ENCODE assay signal across 18 cellular contexts in the genomic region with DNA sequence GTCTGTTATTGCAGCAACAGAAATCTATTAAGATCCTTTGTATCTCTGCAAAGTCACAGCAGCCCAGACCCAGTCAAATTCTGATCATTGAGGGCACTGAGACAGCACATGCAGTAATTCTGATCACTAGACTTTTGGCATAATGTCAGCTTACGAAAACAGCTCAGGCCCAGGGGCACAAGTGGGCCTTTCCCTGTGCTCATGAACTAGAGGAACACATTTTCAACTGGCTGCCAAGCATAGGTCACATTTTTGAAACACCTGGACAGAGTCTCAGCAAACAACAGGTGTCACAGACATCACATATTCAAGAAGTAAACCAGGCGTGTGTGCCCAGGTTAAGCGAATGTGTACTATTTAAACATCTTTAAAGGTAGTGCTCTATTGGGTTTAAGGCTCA. TPM values are rescaled to one million over a fixed set of nuclear protein-coding genes. Genes with fewer than 3 reads are reported as not detected.
DNase-seq lines count a peak whose midpoint lies in the region; ATAC-seq and TF ChIP-seq lines count a peak whose summit lies in the region.
"Had no signal": no experiment of that assay in that cellular context is flagged by ENCODE, and none has a peak within 500 bp of the region (broad histone marks: within the 10 kb centered on the region; RNA-seq: fewer than 3 reads in every experiment).

No MANE protein-coding gene starts in this region.

- H3K4me1 ChIP-seq in CD8-positive, alpha-beta T cell (ENCODE audit: insufficient read depth, low read length): peaks cover 72% of the 10 kb centered on the region
- H3K4me1 ChIP-seq in upper lobe of right lung: no peaks in the 10 kb centered on the region
- no peaks in the 10 kb centered on the region for H3K4me1 ChIP-seq in breast epithelium

- no peaks in the 10 kb centered on the region for H3K36me3 ChIP-seq in CD8-positive, alpha-beta T cell (ENCODE audit: insufficient read depth, low read length)
- H3K36me3 ChIP-seq in upper lobe of right lung (no peaks in the 10 kb centered on the region), breast epithelium (no peaks in the 10 kb centered on the region)

- H3K27me3 ChIP-seq in CD8-positive, alpha-beta T cell (ENCODE audit: insufficient read depth, low read length): no peaks in the 10 kb centered on the region
- H3K27me3 ChIP-seq in upper lobe of right lung (no peaks in the 10 kb centered on the region), breast epithelium (no peaks in the 10 kb centered on the region)
- H3K27me3 ChIP-seq: MG63 had no signal

- no peak for TF ChIP-seq CTCF in CD8-positive, alpha-beta T cell (IDR thresholded peaks at IDR 0.05)
- TF ChIP-seq CTCF in activated B cell treated with CpG ODN at 0.5 μM for 24 hours (IDR thresholded peaks at IDR 0.05) (no peak), upper lobe of right lung (IDR thresholded peaks at IDR 0.05) (no peak), breast epithelium (IDR thresholded peaks at IDR 0.05) (no peak)

- POLR2A ChIA-PET in CD8-positive, alpha-beta T cell (lab: Charles Lee): no interaction called here
- POLR2A ChIA-PET in activated B cell treated with CpG ODN at 0.5 μM for 24 hours (lab: Charles Lee): interaction anchor here (1.0 kb wide), 1 partner anchor 13 kb away, joined by 3 read pairs; no protein-coding TSS in a partner anchor

- intact Hi-C loops in CD8-positive, alpha-beta T cell (cut with DNase I, micrococcal nuclease): loop anchor here in 1 of 2 experiments (10.0 kb wide), 1 partner anchor 1766 kb away; the partner anchor contains the start of gene IRS1
- intact Hi-C loops in activated B cell treated with CpG ODN at 0.5 μM for 24 hours (cut with micrococcal nuclease): no loop called here
- intact Hi-C loops in upper lobe of right lung (cut with DNase I): no loop called here
- intact Hi-C loops in breast epithelium (cut with DNase I; ENCODE audit: low total_unique reads): no loop called here

- no peak for ATAC-seq in CD8-positive, alpha-beta T cell
- ATAC-seq in activated B cell treated with CpG ODN at 0.5 μM for 24 hours (ENCODE audit: low read depth): peak; percentile 43
- peak; percentile 16 for ATAC-seq in stimulated activated memory B cell treated with anti-CD40 and anti-IgM and Interleukin-4, amounts not matched to agents 10 μg/mL and 1 μg/mL and 100 μg/mL, for 72 hours
- ATAC-seq in upper lobe of right lung: no peak
- ATAC-seq: Panc1, Right ventricle myocardium inferior had no signal

- CTCF ChIA-PET in CD8-positive, alpha-beta T cell (lab: Charles Lee): interaction anchor here (1.1 to 1.6 kb wide), 2 partner anchors 13 to 26 kb away, joined by 4 read pairs; no protein-coding TSS in a partner anchor
- CTCF ChIA-PET in activated B cell treated with CpG ODN at 0.5 μM for 24 hours (lab: Charles Lee): no interaction called here

- H3K27ac Mint-ChIP-seq in activated T-cell treated with anti-CD3 and anti-CD28 coated beads, Interleukin-2, amount 50 U/mL, for 24 hours: peak overlapping the region; percentile 63
- H3K27ac Mint-ChIP-seq in CD8-positive, alpha-beta T cell: peak overlapping the region; percentile 45
- H3K27ac Mint-ChIP-seq in activated B cell treated with CpG ODN at 0.5 μM for 24 hours: peak overlapping the region; percentile 63
- H3K27ac Mint-ChIP-seq in stimulated activated memory B cell treated with anti-CD40 and anti-IgM and Interleukin-4, amounts not matched to agents 10 μg/mL and 1 μg/mL and 100 μg/mL, for 72 hours: no peak overlapping the region

- H3K4me1 Mint-ChIP-seq in activated T-cell treated with anti-CD3 and anti-CD28 coated beads, Interleukin-2, amount 50 U/mL, for 24 hours (ENCODE audit: low read depth): peaks cover 82% of the 10 kb centered on the region
- peaks cover 88% of the 10 kb centered on the region for H3K4me1 Mint-ChIP-seq in CD8-positive, alpha-beta T cell (ENCODE audit: low read depth)
- peaks cover 55% of the 10 kb centered on the region for H3K4me1 Mint-ChIP-seq in activated B cell treated with CpG ODN at 0.5 μM for 24 hours
- peaks cover 54% of the 10 kb centered on the region for H3K4me1 Mint-ChIP-seq in stimulated activated memory B cell treated with anti-CD40 and anti-IgM and Interleukin-4, amounts not matched to agents 10 μg/mL and 1 μg/mL and 100 μg/mL, for 72 hours

- H3K36me3 Mint-ChIP-seq in activated T-cell treated with anti-CD3 and anti-CD28 coated beads, Interleukin-2, amount 50 U/mL, for 24 hours (ENCODE audit: low read depth): peaks cover 39% of the 10 kb centered on the region
- H3K36me3 Mint-ChIP-seq in CD8-positive, alpha-beta T cell: peaks cover 19% of the 10 kb centered on the region
- peaks cover 6% of the 10 kb centered on the region for H3K36me3 Mint-ChIP-seq in activated B cell treated with CpG ODN at 0.5 μM for 24 hours (ENCODE audit: low read depth)
- H3K36me3 Mint-ChIP-seq in stimulated activated memory B cell treated with anti-CD40 and anti-IgM and Interleukin-4, amounts not matched to agents 10 μg/mL and 1 μg/mL and 100 μg/mL, for 72 hours: peaks cover 52% of the 10 kb centered on the region

- TF ChIP-seq POLR2A in breast epithelium (IDR thresholded peaks at IDR 0.05): no peak

- no peak overlapping the region for H3K4me3 ChIP-seq in CD8-positive, alpha-beta T cell (ENCODE audit: low read depth, low read length)
- H3K4me3 ChIP-seq in upper lobe of right lung (no peak overlapping the region), breast epithelium (no peak overlapping the region)
- H3K4me3 ChIP-seq: MG63 had no signal

- no peaks in the 10 kb centered on the region for H3K27me3 Mint-ChIP-seq in activated T-cell treated with anti-CD3 and anti-CD28 coated beads, Interleukin-2, amount 50 U/mL, for 24 hours
- no peaks in the 10 kb centered on the region for H3K27me3 Mint-ChIP-seq in CD8-positive, alpha-beta T cell (ENCODE audit: low read depth)
- H3K27me3 Mint-ChIP-seq in activated B cell treated with CpG ODN at 0.5 μM for 24 hours: no peaks in the 10 kb centered on the region
- H3K27me3 Mint-ChIP-seq in stimulated activated memory B cell treated with anti-CD40 and anti-IgM and Interleukin-4, amounts not matched to agents 10 μg/mL and 1 μg/mL and 100 μg/mL, for 72 hours: no peaks in the 10 kb centered on the region

- no peaks in the 10 kb centered on the region for H3K9me3 ChIP-seq in CD8-positive, alpha-beta T cell (ENCODE audit: low read length)
- H3K9me3 ChIP-seq in upper lobe of right lung: no peaks in the 10 kb centered on the region
- no peaks in the 10 kb centered on the region for H3K9me3 ChIP-seq in breast epithelium
- H3K9me3 ChIP-seq: MG63 had no signal

- H3K4me3 Mint-ChIP-seq in activated T-cell treated with anti-CD3 and anti-CD28 coated beads, Interleukin-2, amount 50 U/mL, for 24 hours: no peak overlapping the region
- no peak overlapping the region for H3K4me3 Mint-ChIP-seq in CD8-positive, alpha-beta T cell
- no peak overlapping the region for H3K4me3 Mint-ChIP-seq in activated B cell treated with CpG ODN at 0.5 μM for 24 hours
- H3K4me3 Mint-ChIP-seq in stimulated activated memory B cell treated with anti-CD40 and anti-IgM and Interleukin-4, amounts not matched to agents 10 μg/mL and 1 μg/mL and 100 μg/mL, for 72 hours: no peak overlapping the region

- H3K9me3 Mint-ChIP-seq in activated T-cell treated with anti-CD3 and anti-CD28 coated beads, Interleukin-2, amount 50 U/mL, for 24 hours: no peaks in the 10 kb centered on the region
- no peaks in the 10 kb centered on the region for H3K9me3 Mint-ChIP-seq in CD8-positive, alpha-beta T cell
- no peaks in the 10 kb centered on the region for H3K9me3 Mint-ChIP-seq in activated B cell treated with CpG ODN at 0.5 μM for 24 hours
- H3K9me3 Mint-ChIP-seq in stimulated activated memory B cell treated with anti-CD40 and anti-IgM and Interleukin-4, amounts not matched to agents 10 μg/mL and 1 μg/mL and 100 μg/mL, for 72 hours: no peaks in the 10 kb centered on the region

- H3K27ac ChIP-seq in CD8-positive, alpha-beta T cell (ENCODE audit: low read depth, low read length): no peak overlapping the region
- H3K27ac ChIP-seq in upper lobe of right lung: no peak overlapping the region
- H3K27ac ChIP-seq in breast epithelium: no peak overlapping the region

- no peak for DNase-seq in activated T-cell treated with anti-CD3 and anti-CD28 coated beads, Interleukin-2, amount 50 U/mL, for 24 hours
- no peak for DNase-seq in activated T-cell treated with anti-CD3 and anti-CD28 coated beads for 4 hours
- DNase-seq in CD8-positive, alpha-beta T cell: no peak
- no peak for DNase-seq in activated B cell treated with CpG ODN at 0.5 μM for 24 hours
- DNase-seq in upper lobe of right lung: no peak
- DNase-seq in NCI-H2227 treated with DMSO at 0.1 percent for 48 hours (lab: John Stamatoyannopoulos, UW): no peak
- DNase-seq in breast epithelium (ENCODE audit: low spot score in 2 of 2): no peak
- DNase-seq: C1 segment of cervical spinal cord, COR-L47, EL, HCEC 1CT, MG63, NCI-H1092 treated with DMSO at 0.1 percent for 48 hours, NCI-H2081 treated with DMSO at 0.1 percent for 48 hours, NCI-H524 had no signal

RNA-seq across cellular contexts. Expression of gene DOCK10, which starts 13.7 kb away (rescaled TPM):
- total RNA-seq in CD8-positive, alpha-beta T cell: 100 to 1,000 TPM; 183 to 188 TPM
- total RNA-seq in activated B cell treated with CpG ODN at 0.5 μM for 24 hours (159 and 172 TPM in 2 replicates), upper lobe of right lung (35.8 TPM), breast epithelium (10 to 100 TPM; 13.8 to 23.9 (median 15.4) TPM)

Comparison
In these comparisons a context has a peak if more than half of its experiments do, and no peak if none do; other contexts are left out.
1. ATAC-seq: peak in activated B cell treated with CpG ODN at 0.5 μM for 24 hours (single experiment) and stimulated activated memory B cell treated with anti-CD40 and anti-IgM and Interleukin-4, amounts not matched to agents 10 μg/mL and 1 μg/mL and 100 μg/mL, for 72 hours (single experiment); none in CD8-positive, alpha-beta T cell (single experiment) and upper lobe of right lung (single experiment).